ENCODE assay signal across 12 cellular contexts in genomic region chr2:159362816-159363251, GRCh38.
DNase-seq lines count a peak whose midpoint lies in the region; ATAC-seq and TF ChIP-seq lines count a peak whose summit lies in the region.
"Had no signal": no experiment of that assay in that cellular context is flagged by ENCODE, and none has a peak within 500 bp of the region (broad histone marks: within the 10 kb centered on the region; RNA-seq: fewer than 3 reads in every experiment).

No MANE protein-coding gene starts in this region.

- H3K27ac ChIP-seq in mesenchymal stem cell (ENCODE audit: low read length, poor library complexity, severe bottlenecking) (peak overlapping the region; percentile 24), endodermal cell (ENCODE audit: low read depth, low read length) (no peak overlapping the region)
- H3K27ac ChIP-seq: SK-N-MC had no signal

- H3K4me3 Mint-ChIP-seq in CD14-positive monocyte (peak overlapping the region in 1 of 2 donors; percentile 62), endodermal cell (no peak overlapping the region), WTC11 (no peak overlapping the region)
- no peak overlapping the region for H3K4me3 Mint-ChIP-seq in activated T-cell treated with anti-CD3 and anti-CD28 coated beads, Interleukin-2, amount 50 U/mL, for 4 hours
- H3K4me3 Mint-ChIP-seq: naive B cell had no signal

- H3K9ac ChIP-seq in mesenchymal stem cell (ENCODE audit: low read length): peak overlapping the region; percentile 61
- no peak overlapping the region for H3K9ac ChIP-seq in endodermal cell (ENCODE audit: extremely low read depth, low read length, poor library complexity, severe bottlenecking)

- H3K4me2 ChIP-seq in mesenchymal stem cell (ENCODE audit: low read length, poor library complexity, severe bottlenecking): no peak overlapping the region

- H3K4ac ChIP-seq in mesenchymal stem cell (ENCODE audit: low read depth in 1 of 2, low read length in 2 of 2): no peak overlapping the region

- CTCF ChIA-PET in WTC11 (lab: Charles Lee): no interaction called here

- no peaks in the 10 kb centered on the region for H3K79me1 ChIP-seq in mesenchymal stem cell (replicated peaks; ENCODE audit: low read length, poor library complexity, severe bottlenecking)

- intact Hi-C loops in CD14-positive monocyte (cut with micrococcal nuclease): no loop called here

- ATAC-seq in HG03457 (IDR thresholded peaks at IDR 0.05; ENCODE audit: unreplicated experiment): peak; percentile 61
- ATAC-seq in HG02852 (IDR thresholded peaks at IDR 0.05; ENCODE audit: unreplicated experiment): no peak
- no peak for ATAC-seq in WTC11
- ATAC-seq in activated T-cell treated with anti-CD3 and anti-CD28 coated beads, Interleukin-2, amount 50 U/mL, for 4 hours: no peak

- peaks cover 64% of the 10 kb centered on the region in 2 donors for H3K36me3 Mint-ChIP-seq in CD14-positive monocyte
- H3K36me3 Mint-ChIP-seq in endodermal cell (ENCODE audit: low read depth): peaks cover 61% of the 10 kb centered on the region
- peaks cover 27% of the 10 kb centered on the region for H3K36me3 Mint-ChIP-seq in WTC11
- peaks cover 36% of the 10 kb centered on the region for H3K36me3 Mint-ChIP-seq in activated T-cell treated with anti-CD3 and anti-CD28 coated beads, Interleukin-2, amount 50 U/mL, for 4 hours (ENCODE audit: insufficient read depth)

- H3K4me1 ChIP-seq in mesenchymal stem cell (ENCODE audit: control insufficient read depth, insufficient read depth, low read depth, low read length) (peaks cover 1% of the 10 kb centered on the region), endodermal cell (ENCODE audit: control insufficient read depth, insufficient read depth, low read length) (peaks cover 9% of the 10 kb centered on the region)

- POLR2A ChIA-PET in WTC11 (lab: Charles Lee): no interaction called here

- no peak overlapping the region for H3K23ac ChIP-seq in mesenchymal stem cell (ENCODE audit: low read length in 2 of 2)

- DNase-seq in CD14-positive monocyte (ENCODE audit: low spot score) (peak; percentile 41), dermis blood vessel endothelial cell (peak; percentile 95), mesenchymal stem cell (peak; percentile 69), endodermal cell (no peak), WTC11 (ENCODE audit: low spot score) (no peak)
- DNase-seq in activated T-cell treated with anti-CD3 and anti-CD28 coated beads, Interleukin-2, amount 50 U/mL, for 4 hours: no peak
- DNase-seq: Caco-2, naive B cell, NCI-H2107 had no signal

- no peak overlapping the region for H2BK15ac ChIP-seq in mesenchymal stem cell (ENCODE audit: low read depth, poor library complexity, severe bottlenecking)

- H3K27me3 ChIP-seq in mesenchymal stem cell (ENCODE audit: control insufficient read depth in 1 of 2, insufficient read depth in 1 of 2, low read length in 2 of 2) (no peaks in the 10 kb centered on the region), endodermal cell (ENCODE audit: control insufficient read depth, insufficient read depth, low read length, poor library complexity, severe bottlenecking) (no peaks in the 10 kb centered on the region)

- H3K4me1 Mint-ChIP-seq in CD14-positive monocyte: peaks cover 17% of the 10 kb centered on the region
- H3K4me1 Mint-ChIP-seq in endodermal cell: peaks cover 10% of the 10 kb centered on the region
- peaks cover 3% of the 10 kb centered on the region for H3K4me1 Mint-ChIP-seq in WTC11
- H3K4me1 Mint-ChIP-seq in activated T-cell treated with anti-CD3 and anti-CD28 coated beads, Interleukin-2, amount 50 U/mL, for 4 hours (ENCODE audit: low read depth): no peaks in the 10 kb centered on the region

- H3K4me3 ChIP-seq in mesenchymal stem cell (ENCODE audit: insufficient read depth in 1 of 2, low read depth in 1 of 2, low read length in 2 of 2) (no peak overlapping the region), endodermal cell (ENCODE audit: low read length) (no peak overlapping the region)
- H3K4me3 ChIP-seq: SK-N-MC had no signal

- no peak overlapping the region for H3K14ac ChIP-seq in mesenchymal stem cell (ENCODE audit: low read length in 2 of 2)

- no peak overlapping the region for H2AK5ac ChIP-seq in mesenchymal stem cell (ENCODE audit: low read length, severe bottlenecking)

- no peak overlapping the region for H3K18ac ChIP-seq in mesenchymal stem cell (ENCODE audit: low read depth in 1 of 2, low read length in 2 of 2)

- no peak overlapping the region for H4K8ac ChIP-seq in mesenchymal stem cell (ENCODE audit: low read length)

- TF ChIP-seq CTCF in CD14-positive monocyte (IDR thresholded peaks at IDR 0.05) (no peak), endodermal cell (conservative IDR thresholded peaks at IDR 0.05) (no peak), WTC11 (IDR thresholded peaks at IDR 0.05) (no peak)

- no peak overlapping the region for H2AFZ ChIP-seq in mesenchymal stem cell (ENCODE audit: low read depth, low read length)

- H2BK5ac ChIP-seq in mesenchymal stem cell (ENCODE audit: low read depth, low read length, poor library complexity, severe bottlenecking): no peak overlapping the region

- H3K9me3 ChIP-seq in mesenchymal stem cell (ENCODE audit: control insufficient read depth, low read length): no peaks in the 10 kb centered on the region
- H3K9me3 ChIP-seq in endodermal cell (ENCODE audit: control insufficient read depth, low read length): no peaks in the 10 kb centered on the region
- H3K9me3 ChIP-seq: Caco-2 had no signal

- peaks cover 0 to 6% (median 4%) of the 10 kb centered on the region in 7 donors for H3K9me3 Mint-ChIP-seq in CD14-positive monocyte
- peaks cover 12% of the 10 kb centered on the region for H3K9me3 Mint-ChIP-seq in endodermal cell
- H3K9me3 Mint-ChIP-seq in WTC11: peaks cover 14% of the 10 kb centered on the region
- no peaks in the 10 kb centered on the region for H3K9me3 Mint-ChIP-seq in activated T-cell treated with anti-CD3 and anti-CD28 coated beads, Interleukin-2, amount 50 U/mL, for 4 hours

- H2BK120ac ChIP-seq in mesenchymal stem cell (ENCODE audit: low read depth, low read length): no peak overlapping the region

- no peak overlapping the region for H2BK12ac ChIP-seq in mesenchymal stem cell (ENCODE audit: low read length in 2 of 2)

- H3K36me3 ChIP-seq in mesenchymal stem cell (ENCODE audit: control insufficient read depth in 1 of 2, insufficient read depth in 2 of 2, low read depth in 1 of 2, low read length in 2 of 2) (peaks cover 8 to 45% of the 10 kb centered on the region in 2 experiments), endodermal cell (ENCODE audit: control insufficient read depth, insufficient read depth, low read length) (peaks cover 38% of the 10 kb centered on the region)

- H3K27ac Mint-ChIP-seq in CD14-positive monocyte (peak overlapping the region; percentile 71 to 97 (median 80)), endodermal cell (no peak overlapping the region), WTC11 (no peak overlapping the region)

- WGBS in mesenchymal stem cell: 95% methylated on average over 2 of the region's 2 CpGs
- 94% methylated on average over 2 of the region's 2 CpGs for WGBS in endodermal cell (ENCODE audit: insufficient coverage in 1 of 2, insufficient read length in 1 of 2), 2 experiments

- no peak overlapping the region for H4K91ac ChIP-seq in mesenchymal stem cell (ENCODE audit: low read length)

- H3K27me3 Mint-ChIP-seq in CD14-positive monocyte (ENCODE audit: low read depth in 3 of 3) (no peaks in the 10 kb centered on the region), endodermal cell (ENCODE audit: insufficient read depth) (no peaks in the 10 kb centered on the region), WTC11 (ENCODE audit: low read depth) (no peaks in the 10 kb centered on the region)
- no peaks in the 10 kb centered on the region for H3K27me3 Mint-ChIP-seq in activated T-cell treated with anti-CD3 and anti-CD28 coated beads, Interleukin-2, amount 50 U/mL, for 4 hours (ENCODE audit: low read depth)
- H3K27me3 Mint-ChIP-seq: naive B cell had no signal

TF ChIP-seq in WTC11, 78 proteins besides CTCF, POLR2A, EP300 and RAD21 (continues in another document):
- no peak for TF ChIP-seq SP1 (CRISPR knock-in tag; conservative IDR thresholded peaks at IDR 0.05)
- TF ChIP-seq HMGA2 (CRISPR knock-in tag; IDR thresholded peaks at IDR 0.05): no peak
- TF ChIP-seq CDX4 (CRISPR knock-in tag; IDR thresholded peaks at IDR 0.05; ENCODE audit: borderline replicate concordance): no peak
- no peak for TF ChIP-seq CREM (CRISPR knock-in tag; IDR thresholded peaks at IDR 0.05)
- TF ChIP-seq ELF4 (CRISPR knock-in tag; IDR thresholded peaks at IDR 0.05; ENCODE audit: low read depth): no peak
- TF ChIP-seq IRF2 (CRISPR knock-in tag; IDR thresholded peaks at IDR 0.05; ENCODE audit: borderline replicate concordance, low read depth): no peak
- TF ChIP-seq E2F5 (CRISPR knock-in tag; IDR thresholded peaks at IDR 0.05): no peak
- no peak for TF ChIP-seq ZNF232 (CRISPR knock-in tag; IDR thresholded peaks at IDR 0.05)
- TF ChIP-seq MYBL2 (CRISPR knock-in tag; IDR thresholded peaks at IDR 0.05): no peak
- no peak for TF ChIP-seq ATF1 (CRISPR knock-in tag; IDR thresholded peaks at IDR 0.05)
- TF ChIP-seq TCF7 (CRISPR knock-in tag; IDR thresholded peaks at IDR 0.05; ENCODE audit: low read depth): no peak

Comparison
In these comparisons a context has a peak if more than half of its experiments do, and no peak if none do; other contexts are left out.
1. DNase-seq: peak in CD14-positive monocyte (single experiment), dermis blood vessel endothelial cell (single experiment) and mesenchymal stem cell (single experiment); none in endodermal cell (single experiment), WTC11 (single experiment) and activated T-cell treated with anti-CD3 and anti-CD28 coated beads, Interleukin-2, amount 50 U/mL, for 4 hours (single experiment).
2. H3K27ac Mint-ChIP-seq: peak in CD14-positive monocyte (7 of 7); none in endodermal cell (single experiment) and WTC11 (single experiment).